Comparison of ENCODE assay signal across 8 cellular contexts in genomic region chr6:57486494-57487081, GRCh38.
A peak's percentile ranks its signal among the peaks of the same experiment; 100 is the strongest.
DNase-seq lines count a peak whose midpoint lies in the region; FAIRE-seq and TF ChIP-seq lines count a peak whose summit lies in the region.
"Not testable (repeated sequence)": the region's sequence is repeated elsewhere in the genome, so short reads cannot be mapped to it uniquely, and the experiment has no call there.

No MANE protein-coding gene starts in this region.

- H2AFZ ChIP-seq in astrocyte (ENCODE audit: low read depth, low read length); osteoblast (ENCODE audit: low read length): not testable (repeated sequence)

- H3K4me3 ChIP-seq in AG10803 (ENCODE audit: low read length); MG63; astrocyte (ENCODE audit: insufficient read depth, low read depth, low read length); fibroblast of pulmonary artery (replicated peaks; ENCODE audit: low read depth, low read length); osteoblast (ENCODE audit: insufficient read depth, low read length): not testable (repeated sequence)

- not testable (repeated sequence) for H3K9me3 ChIP-seq in MG63; astrocyte (ENCODE audit: insufficient read depth, low read depth, low read length); osteoblast (ENCODE audit: low read depth, low read length)

- not testable (repeated sequence) for H3K9ac ChIP-seq in astrocyte (ENCODE audit: low read length)

- not testable (repeated sequence) for TF ChIP-seq POLR2A in H54 (IDR thresholded peaks at IDR 0.05; ENCODE audit: low read depth, low read length)

- not testable (repeated sequence) for H3K27me3 ChIP-seq in MG63; astrocyte (ENCODE audit: insufficient read depth, low read length); osteoblast (ENCODE audit: insufficient read depth, low read length)

- H3K9me3 Mint-ChIP-seq in astrocyte (ENCODE audit: unreplicated experiment): not testable (repeated sequence)

- not testable (repeated sequence) for H3K27me3 Mint-ChIP-seq in astrocyte (ENCODE audit: low read depth, unreplicated experiment)

- H3K36me3 Mint-ChIP-seq in astrocyte (ENCODE audit: low read depth, unreplicated experiment): not testable (repeated sequence)

- peak; percentile 54 for FAIRE-seq in A204.1 (lab: Jason Lieb, UNC)
- peak; percentile 38 for FAIRE-seq in H54 (lab: Jason Lieb, UNC)
- not testable (repeated sequence) for FAIRE-seq in astrocyte (lab: Jason Lieb, UNC)
- peak; percentile 94 for FAIRE-seq in endometrium (lab: Jason Lieb, UNC)

- H3K27ac ChIP-seq in astrocyte (ENCODE audit: low read depth, low read length): not testable (repeated sequence)
- peak overlapping the region; percentile 63 for H3K27ac ChIP-seq in osteoblast (ENCODE audit: low read depth, low read length)

- not testable (repeated sequence) for H3K36me3 ChIP-seq in MG63; astrocyte (ENCODE audit: insufficient read depth, low read length); osteoblast (ENCODE audit: insufficient read depth, low read length)

- H3K4me3 Mint-ChIP-seq in astrocyte (ENCODE audit: unreplicated experiment): not testable (repeated sequence)

- DNase-seq in AG10803 (ENCODE audit: low read depth) (peak; percentile 45), MG63 (peak; percentile 43), astrocyte (ENCODE audit: low read depth) (peak; percentile 55), fibroblast of pulmonary artery (ENCODE audit: low read depth) (peak; percentile 62), osteoblast (ENCODE audit: insufficient read length, low spot score, missing footprints) (peak; percentile 17)
- not testable (repeated sequence) for DNase-seq in H54 (ENCODE audit: insufficient read length, low spot score)

- H3K4me2 ChIP-seq in astrocyte (ENCODE audit: low read length) (peak overlapping the region; percentile 19), osteoblast (ENCODE audit: insufficient read depth, low read length) (peak overlapping the region; percentile 43)

- H3K4me1 ChIP-seq in astrocyte (ENCODE audit: insufficient read depth, low read length): not testable (repeated sequence)
- peaks cover 17% of the 10 kb centered on the region for H3K4me1 ChIP-seq in osteoblast (ENCODE audit: insufficient read depth, low read length)

- TF ChIP-seq CTCF in AG10803 (conservative IDR thresholded peaks at IDR 0.05; ENCODE audit: low read length); astrocyte (IDR thresholded peaks at IDR 0.05; ENCODE audit: insufficient read depth, low read depth, low read length); fibroblast of pulmonary artery (IDR thresholded peaks at IDR 0.05; ENCODE audit: low read length, missing control alignments); osteoblast (IDR thresholded peaks at IDR 0.05; ENCODE audit: extremely low read depth, low read depth, low read length): not testable (repeated sequence)

- H4K20me1 ChIP-seq in astrocyte (ENCODE audit: insufficient read depth, low read length); osteoblast (ENCODE audit: insufficient read depth, low read length): not testable (repeated sequence)

- not testable (repeated sequence) for H3K79me2 ChIP-seq in astrocyte (ENCODE audit: insufficient read depth, low read length)
- peaks cover 16% of the 10 kb centered on the region for H3K79me2 ChIP-seq in osteoblast (ENCODE audit: insufficient read depth, low read length)

- H3K4me1 Mint-ChIP-seq in astrocyte (ENCODE audit: low read depth, unreplicated experiment): not testable (repeated sequence)

- not testable (repeated sequence) for H3K27ac Mint-ChIP-seq in astrocyte (ENCODE audit: unreplicated experiment)
